Comparison of ENCODE assay signal across 9 cellular contexts in the genomic region with DNA sequence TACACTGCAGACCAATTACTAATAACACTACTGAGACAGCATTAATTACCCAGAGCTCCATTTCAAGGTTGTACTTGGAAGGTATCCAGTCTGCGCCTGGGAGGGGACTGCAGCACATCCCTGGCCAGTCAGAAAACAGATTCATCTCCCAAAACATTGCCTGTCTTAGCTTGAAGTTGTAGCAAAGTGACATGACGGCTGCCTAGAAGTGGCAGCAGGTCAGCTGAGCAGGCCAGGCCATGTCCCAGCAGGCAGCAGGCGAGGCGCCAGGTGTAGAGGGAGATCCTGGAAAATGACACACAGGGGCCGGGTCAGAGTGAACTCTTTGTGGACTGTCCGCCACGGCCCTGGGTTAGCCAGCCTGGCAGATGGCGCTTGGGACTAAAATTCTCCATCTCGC. TPM values are rescaled to one million over a fixed set of nuclear protein-coding genes. Genes with fewer than 3 reads are reported as not detected.
DNase-seq lines count a peak whose midpoint lies in the region; ATAC-seq, FAIRE-seq and TF ChIP-seq lines count a peak whose summit lies in the region.
"Had no signal": no experiment of that assay in that cellular context is flagged by ENCODE, and none has a peak within 500 bp of the region (broad histone marks: within the 10 kb centered on the region; RNA-seq: fewer than 3 reads in every experiment).

No MANE protein-coding gene starts in this region.

- no peak for TF ChIP-seq POLR2A in upper lobe of left lung (IDR thresholded peaks at IDR 0.05)

- peaks cover 2% of the 10 kb centered on the region for H3K36me3 Mint-ChIP-seq in activated naive CD4-positive, alpha-beta T cell treated with anti-CD3 and anti-CD28 coated beads for 36 hours (ENCODE audit: low read depth)
- H3K36me3 Mint-ChIP-seq in activated CD8-positive, alpha-beta T cell treated with anti-CD3 and anti-CD28 coated beads for 36 hours (ENCODE audit: low read depth) = no peaks in the 10 kb centered on the region

- CTCF ChIA-PET in activated naive CD4-positive, alpha-beta T cell treated with anti-CD3 and anti-CD28 coated beads for 36 hours (lab: Charles Lee) = interaction anchor here (0.7 to 1.3 kb wide), 3 partner anchors 11 to 59 kb away, joined by 3 to 8 read pairs (median 3); partner anchors contain the start of gene PARL
- CTCF ChIA-PET in activated CD8-positive, alpha-beta T cell treated with anti-CD3 and anti-CD28 coated beads for 36 hours (lab: Charles Lee) = interaction anchor here (1.0 to 3.5 kb wide), 4 partner anchors 10 to 59 kb away, joined by 3 to 22 read pairs (median 3); partner anchors contain the start of gene PARL

- H3K4me1 Mint-ChIP-seq in activated naive CD4-positive, alpha-beta T cell treated with anti-CD3 and anti-CD28 coated beads for 36 hours (ENCODE audit: low read depth) = peaks cover 16% of the 10 kb centered on the region
- peaks cover 11% of the 10 kb centered on the region for H3K4me1 Mint-ChIP-seq in activated CD8-positive, alpha-beta T cell treated with anti-CD3 and anti-CD28 coated beads for 36 hours (ENCODE audit: low read depth)

- TF ChIP-seq CTCF in activated CD8-positive, alpha-beta T cell treated with anti-CD3 and anti-CD28 coated beads for 36 hours (IDR thresholded peaks at IDR 0.05) = no peak
- TF ChIP-seq CTCF in keratinocyte (optimal IDR thresholded peaks at IDR 0.05 in 1 of 3, IDR thresholded peaks at IDR 0.05 in 1 of 3, conservative IDR thresholded peaks at IDR 0.05 in 1 of 3; ENCODE audit: extremely low read depth in 1 of 3, insufficient read depth in 2 of 3, low read length in 3 of 3) (no peak), upper lobe of left lung (IDR thresholded peaks at IDR 0.05) (no peak)

- H3K9ac ChIP-seq in keratinocyte (ENCODE audit: control insufficient read depth, extremely low read depth, insufficient read depth, low read length) = no peak overlapping the region

- H3K9me3 Mint-ChIP-seq in activated naive CD4-positive, alpha-beta T cell treated with anti-CD3 and anti-CD28 coated beads for 36 hours = no peaks in the 10 kb centered on the region
- no peaks in the 10 kb centered on the region for H3K9me3 Mint-ChIP-seq in activated CD8-positive, alpha-beta T cell treated with anti-CD3 and anti-CD28 coated beads for 36 hours

- no peak overlapping the region for H3K27ac Mint-ChIP-seq in activated naive CD4-positive, alpha-beta T cell treated with anti-CD3 and anti-CD28 coated beads for 36 hours
- peak overlapping the region; percentile 56 for H3K27ac Mint-ChIP-seq in activated CD8-positive, alpha-beta T cell treated with anti-CD3 and anti-CD28 coated beads for 36 hours

- H3K27ac ChIP-seq in keratinocyte (ENCODE audit: control insufficient read depth, insufficient read depth, low read length) (no peak overlapping the region), thymus (ENCODE audit: low read depth) (peak overlapping the region; percentile 74), upper lobe of left lung (no peak overlapping the region)

- dilution Hi-C loops in keratinocyte (cut with MboI; ENCODE audit: extremely low pct_ligation_motif_present, low sequenced_read_pairs) = no loop called here

- no peaks in the 10 kb centered on the region for H3K27me3 Mint-ChIP-seq in activated naive CD4-positive, alpha-beta T cell treated with anti-CD3 and anti-CD28 coated beads for 36 hours (ENCODE audit: low read depth)
- H3K27me3 Mint-ChIP-seq in activated CD8-positive, alpha-beta T cell treated with anti-CD3 and anti-CD28 coated beads for 36 hours = no peaks in the 10 kb centered on the region

- no peak for TF ChIP-seq EP300 in upper lobe of left lung (IDR thresholded peaks at IDR 0.05)

- H2AFZ ChIP-seq in keratinocyte (ENCODE audit: control insufficient read depth, low read length) = no peak overlapping the region

- intact Hi-C loops in activated naive CD4-positive, alpha-beta T cell treated with anti-CD3 and anti-CD28 coated beads for 36 hours (cut with micrococcal nuclease) = no loop called here
- intact Hi-C loops in activated CD8-positive, alpha-beta T cell treated with anti-CD3 and anti-CD28 coated beads for 36 hours (cut with micrococcal nuclease) = no loop called here

- H3K4me3 Mint-ChIP-seq in activated naive CD4-positive, alpha-beta T cell treated with anti-CD3 and anti-CD28 coated beads for 36 hours = peak overlapping the region; percentile 58
- H3K4me3 Mint-ChIP-seq in activated CD8-positive, alpha-beta T cell treated with anti-CD3 and anti-CD28 coated beads for 36 hours = peak overlapping the region; percentile 68

- no peak for DNase-seq in activated naive CD4-positive, alpha-beta T cell treated with anti-CD3 and anti-CD28 coated beads for 36 hours
- no peak for DNase-seq in activated naive CD4-positive, alpha-beta T cell treated with Interleukin-2 at 50 U/mL for 16 hours
- no peak for DNase-seq in activated CD8-positive, alpha-beta T cell treated with anti-CD3 and anti-CD28 coated beads for 36 hours
- DNase-seq in keratinocyte (ENCODE audit: low read depth, low spot score) (no peak), upper lobe of left lung (no peak)
- DNase-seq: T1000 had no signal

- H3K36me3 ChIP-seq in keratinocyte (ENCODE audit: control insufficient read depth in 2 of 2, extremely low read depth in 1 of 2, insufficient read depth in 2 of 2, low read length in 2 of 2) (peaks cover 2 to 12% of the 10 kb centered on the region in 2 experiments), thymus (ENCODE audit: control insufficient read depth, insufficient read depth) (peaks cover 21% of the 10 kb centered on the region), upper lobe of left lung (peaks cover 10 to 36% (median 16%) of the 10 kb centered on the region in 4 donors)

- H3K4me3 ChIP-seq in keratinocyte (ENCODE audit: control insufficient read depth in 2 of 3, extremely low read depth in 1 of 3, insufficient read depth in 2 of 3, low read depth in 1 of 3, low read length in 3 of 3) = no peak overlapping the region
- H3K4me3 ChIP-seq in thymus (ENCODE audit: low read length) = no peak overlapping the region
- no peak overlapping the region for H3K4me3 ChIP-seq in upper lobe of left lung

- H3K9me1 ChIP-seq in keratinocyte (ENCODE audit: control insufficient read depth, extremely low read depth, insufficient read depth, low read length) = no peaks in the 10 kb centered on the region

- H3K27me3 ChIP-seq in keratinocyte (ENCODE audit: control insufficient read depth, extremely low read depth, insufficient read depth, low read length) (no peaks in the 10 kb centered on the region), thymus (ENCODE audit: control insufficient read depth, insufficient read depth) (no peaks in the 10 kb centered on the region), upper lobe of left lung (no peaks in the 10 kb centered on the region)

- peak overlapping the region; percentile 3 for H3K4me2 ChIP-seq in keratinocyte (ENCODE audit: control insufficient read depth, extremely low read depth, insufficient read depth, low read depth, low read length)

- no peak for ATAC-seq in activated CD8-positive, alpha-beta T cell treated with anti-CD3 and anti-CD28 coated beads for 36 hours
- ATAC-seq in HG03108 (IDR thresholded peaks at IDR 0.05; ENCODE audit: unreplicated experiment) = no peak
- ATAC-seq in HG02885 (IDR thresholded peaks at IDR 0.05; ENCODE audit: poor library complexity, unreplicated experiment) = no peak
- ATAC-seq in upper lobe of left lung (ENCODE audit: low FRiP score in 2 of 2) = no peak

- H3K4me1 ChIP-seq in keratinocyte (ENCODE audit: control insufficient read depth, extremely low read depth, insufficient read depth, low read length) = peaks cover 17% of the 10 kb centered on the region
- peaks cover 13% of the 10 kb centered on the region for H3K4me1 ChIP-seq in thymus (ENCODE audit: control insufficient read depth, insufficient read depth, low read length)
- peaks cover 9 to 19% (median 14%) of the 10 kb centered on the region in 4 donors for H3K4me1 ChIP-seq in upper lobe of left lung

- H3K79me2 ChIP-seq in keratinocyte (ENCODE audit: control insufficient read depth, insufficient read depth, low read length) = no peaks in the 10 kb centered on the region

- no peaks in the 10 kb centered on the region for H4K20me1 ChIP-seq in keratinocyte (ENCODE audit: control insufficient read depth, extremely low read depth, insufficient read depth, low read length)

- H3K9me3 ChIP-seq in keratinocyte (ENCODE audit: control insufficient read depth, low read depth, low read length) = no peaks in the 10 kb centered on the region
- H3K9me3 ChIP-seq in thymus (ENCODE audit: control insufficient read depth) = no peaks in the 10 kb centered on the region
- H3K9me3 ChIP-seq in upper lobe of left lung = no peaks in the 10 kb centered on the region

- WGBS in thymus = 95% methylated on average over 9 of the region's 9 CpGs
- WGBS in upper lobe of left lung, 2 donors = 94 to 98% methylated on average over 5 to 9 of the region's 9 CpGs

- POLR2A ChIA-PET in activated CD8-positive, alpha-beta T cell treated with anti-CD3 and anti-CD28 coated beads for 36 hours (lab: Charles Lee) = interaction anchor here (0.9 to 2.2 kb wide), 4 partner anchors 10 to 58 kb away, joined by 3 to 8 read pairs (median 4); partner anchors contain the start of gene PARL

- peak; percentile 66 for FAIRE-seq in keratinocyte (lab: Jason Lieb, UNC)

RNA-seq across cellular contexts. Expression of gene MAP6D1, which starts 1.1 kb away (rescaled TPM):
- total RNA-seq in activated naive CD4-positive, alpha-beta T cell treated with anti-CD3 and anti-CD28 coated beads for 36 hours = 1 to 10 TPM; 1.1 to 1.4 TPM
- total RNA-seq in activated CD8-positive, alpha-beta T cell treated with anti-CD3 and anti-CD28 coated beads for 36 hours = 1 to 10 TPM; 3.8 to 4.3 TPM
- polyA plus RNA-seq in keratinocyte (1.2 to 1.4 TPM (median 1.4 TPM) in 3 replicates), thymus (4.1 TPM)
- polyA plus RNA-seq in keratinocyte (2011; ENCODE audit: low read depth) = not detected
- 1.0 and 2.4 TPM in 2 replicates for polyA plus RNA-seq in keratinocyte (2011; cell fraction: cytosol; rRNA removed)
- 1.7 and 1.9 TPM in 2 replicates for polyA plus RNA-seq in keratinocyte (2011; cell fraction: nucleus; rRNA removed)
- polyA plus RNA-seq in keratinocyte (2012; ENCODE audit: low replicate concordance) = 1.1 and 2.0 TPM in 2 replicates
- polyA minus RNA-seq in keratinocyte = not detected in 3 replicates
- not detected for polyA minus RNA-seq in keratinocyte (2011; cell fraction: cytosol; rRNA and poly(A)+ RNA removed)
- not detected in 2 replicates for polyA minus RNA-seq in keratinocyte (2011; cell fraction: nucleus; rRNA and poly(A)+ RNA removed)
- total RNA-seq in upper lobe of left lung = 1 to 10 TPM in 4 of 6 donors, under 1 TPM in 1, not detected in 1; 0.89 to 2.8 (median 2.1) TPM

RNA-seq across cellular contexts. Expression of gene PARL, which starts 58.2 kb away (rescaled TPM):
- total RNA-seq in activated naive CD4-positive, alpha-beta T cell treated with anti-CD3 and anti-CD28 coated beads for 36 hours = 10 to 100 TPM; 92.0 to 92.8 TPM
- 10 to 100 TPM; 80.0 to 83.5 TPM for total RNA-seq in activated CD8-positive, alpha-beta T cell treated with anti-CD3 and anti-CD28 coated beads for 36 hours
- polyA plus RNA-seq in keratinocyte = 52.2 to 68.9 TPM (median 61.4 TPM) in 3 replicates
- polyA plus RNA-seq in keratinocyte (2011; ENCODE audit: low read depth) = 10.4 TPM
- polyA plus RNA-seq in keratinocyte (2011; cell fraction: cytosol; rRNA removed) = 59.9 and 77.9 TPM in 2 replicates
- polyA plus RNA-seq in keratinocyte (2011; cell fraction: nucleus; rRNA removed) = 34.5 and 41.7 TPM in 2 replicates
- polyA plus RNA-seq in keratinocyte (2012; ENCODE audit: low replicate concordance) = 39.9 and 58.6 TPM in 2 replicates
- polyA minus RNA-seq in keratinocyte = 8.9 to 36.7 TPM (median 22.0 TPM) in 3 replicates
- 30.3 TPM for polyA minus RNA-seq in keratinocyte (2011; cell fraction: cytosol; rRNA and poly(A)+ RNA removed)
- 7.2 and 18.0 TPM in 2 replicates for polyA minus RNA-seq in keratinocyte (2011; cell fraction: nucleus; rRNA and poly(A)+ RNA removed)
- 107 TPM for polyA plus RNA-seq in thymus
- 10 to 100 TPM; 32.5 to 51.0 (median 40.5) TPM for total RNA-seq in upper lobe of left lung
